14 cellular contexts compared by ENCODE assay signal in genomic region chr5:130514984-130515690, GRCh38.
DNase-seq lines count a peak whose midpoint lies in the region; ATAC-seq, FAIRE-seq and TF ChIP-seq lines count a peak whose summit lies in the region.
"Had no signal": no experiment of that assay in that cellular context is flagged by ENCODE, and none has a peak within 500 bp of the region (broad histone marks: within the 10 kb centered on the region; RNA-seq: fewer than 3 reads in every experiment).

No MANE protein-coding gene starts in this region.

- FAIRE-seq in RCC 7860 (lab: Jason Lieb, UNC) (peak; percentile 99), endothelial cell of umbilical vein (lab: Jason Lieb, UNC) (no peak)

- no peaks in the 10 kb centered on the region for H3K9me1 ChIP-seq in endothelial cell of umbilical vein (replicated peaks; ENCODE audit: control insufficient read depth, extremely low read depth, insufficient read depth, low read length)

- peak; percentile 89 for DNase-seq in ELR (ENCODE audit: low read depth)
- DNase-seq in RCC 7860 (ENCODE audit: low spot score), result peak; percentile 89
- peak; percentile 4 for DNase-seq in endothelial cell of umbilical vein (ENCODE audit: low read depth, low spot score)
- DNase-seq in non-pigmented ciliary epithelial cell (ENCODE audit: low read depth), result peak; percentile 65
- DNase-seq in omental fat pad (ENCODE audit: low spot score), result no peak
- DNase-seq in DMS79 treated with DMSO at 0.1 percent for 48 hours (lab: John Stamatoyannopoulos, UW), result no peak
- no peak for DNase-seq in T-helper 1 cell
- DNase-seq: activated CD4-positive, alpha-beta memory T cell treated with anti-CD3 and anti-CD28 coated beads for 36 hours; activated effector memory CD4-positive, alpha-beta T cell treated with Interleukin-2 at 50 U/mL for 16 hours; islet precursor cell; naive thymus-derived CD4-positive, alpha-beta T cell; NCI-H2081; substantia nigra had no signal

- intact Hi-C loops in endothelial cell of umbilical vein (cut with micrococcal nuclease), result no loop called here

- no peaks in the 10 kb centered on the region for H3K36me3 ChIP-seq in endothelial cell of umbilical vein (ENCODE audit: control insufficient read depth in 2 of 2, extremely low read depth in 1 of 2, insufficient read depth in 2 of 2, low read length in 2 of 2)

- TF ChIP-seq CTCF in endothelial cell of umbilical vein (IDR thresholded peaks at IDR 0.05; ENCODE audit: extremely low read depth in 1 of 2, insufficient read depth in 1 of 2, low read depth in 1 of 2, low read length in 2 of 2) (no peak), omental fat pad (IDR thresholded peaks at IDR 0.05) (no peak)

- BruUV-seq in endothelial cell of umbilical vein (replicated peaks; lab: Mats Ljungman, UMichigan), result no TSS peak

- no peaks in the 10 kb centered on the region for H3K4me1 ChIP-seq in endothelial cell of umbilical vein (ENCODE audit: control insufficient read depth, extremely low read depth, insufficient read depth, low read length)

- no peaks in the 10 kb centered on the region for H3K27me3 ChIP-seq in endothelial cell of umbilical vein (ENCODE audit: control insufficient read depth in 2 of 2, insufficient read depth in 2 of 2, low read length in 2 of 2)

- ATAC-seq in omental fat pad (ENCODE audit: low FRiP score) (no peak), GM19035 (IDR thresholded peaks at IDR 0.05; ENCODE audit: unreplicated experiment) (no peak)
- ATAC-seq: naive thymus-derived CD4-positive, alpha-beta T cell had no signal

- no peaks in the 10 kb centered on the region for H4K20me1 ChIP-seq in endothelial cell of umbilical vein (replicated peaks; ENCODE audit: control insufficient read depth, extremely low read depth, insufficient read depth, low read length)

- no peak for TF ChIP-seq POLR2A in endothelial cell of umbilical vein (IDR thresholded peaks at IDR 0.05; ENCODE audit: low read depth, low read length)

- H3K9me3 ChIP-seq in endothelial cell of umbilical vein (replicated peaks; ENCODE audit: control insufficient read depth, insufficient read depth, low read length), result peaks cover 2% of the 10 kb centered on the region

- no peak overlapping the region for H3K4me3 ChIP-seq in endothelial cell of umbilical vein (replicated peaks in 1 of 3; ENCODE audit: insufficient read depth in 1 of 3, low read depth in 1 of 3, low read length in 3 of 3)

- H3K4me2 ChIP-seq in endothelial cell of umbilical vein (ENCODE audit: insufficient read depth, low read length), result no peak overlapping the region

- H2AFZ ChIP-seq in endothelial cell of umbilical vein (ENCODE audit: low read depth, low read length), result no peak overlapping the region

- dilution Hi-C loops in endothelial cell of umbilical vein (cut with MboI; ENCODE audit: extremely low pct_ligation_motif_present, low sequenced_read_pairs), result no loop called here

- CTCF ChIA-PET in endothelial cell of umbilical vein (lab: Charles Lee), result no interaction called here

- no peaks in the 10 kb centered on the region for H3K79me2 ChIP-seq in endothelial cell of umbilical vein (ENCODE audit: control insufficient read depth, insufficient read depth, low read length)

- POLR2A ChIA-PET in endothelial cell of umbilical vein (lab: Charles Lee), result no interaction called here

- no peak overlapping the region for H3K27ac ChIP-seq in endothelial cell of umbilical vein (ENCODE audit: insufficient read depth, low read depth, low read length)

- no peak overlapping the region for H3K9ac ChIP-seq in endothelial cell of umbilical vein (replicated peaks; ENCODE audit: extremely low read depth, insufficient read depth, low read length)

TF ChIP-seq in endothelial cell of umbilical vein, 7 proteins besides CTCF, POLR2A, EP300 and RAD21:
- TF ChIP-seq MAX (IDR thresholded peaks at IDR 0.05; ENCODE audit: insufficient read depth, insufficient read length) (no peak), GATA2 (IDR thresholded peaks at IDR 0.05; ENCODE audit: insufficient read depth, insufficient read length, low read depth, low read length) (peak; percentile 61), EZH2 (IDR thresholded peaks at IDR 0.05; ENCODE audit: borderline replicate concordance, low read depth, low read length, severe bottlenecking) (no peak), FOS (IDR thresholded peaks at IDR 0.05; ENCODE audit: borderline replicate concordance, insufficient read depth, low read length) (peak; percentile 67)

Comparison
In these comparisons a context has a peak if more than half of its experiments do, and no peak if none do; other contexts are left out.
1. DNase-seq: peak in ELR (single experiment), RCC 7860 (single experiment), endothelial cell of umbilical vein (single experiment) and non-pigmented ciliary epithelial cell (single experiment); none in omental fat pad (single experiment), DMS79 treated with DMSO at 0.1 percent for 48 hours (single experiment) and T-helper 1 cell (0 of 5).